ENCODE assay signal across 24 cellular contexts in genomic region chr7:158312789-158313188, GRCh38.
DNase-seq lines count a peak whose midpoint lies in the region; ATAC-seq, FAIRE-seq and TF ChIP-seq lines count a peak whose summit lies in the region.
"Had no signal": no experiment of that assay in that cellular context is flagged by ENCODE, and none has a peak within 500 bp of the region (broad histone marks: within the 10 kb centered on the region; RNA-seq: fewer than 3 reads in every experiment).

No MANE protein-coding gene starts in this region.

- H3K36me3 ChIP-seq in HepG2 (replicated peaks in 1 of 2; ENCODE audit: control insufficient read depth in 1 of 2, insufficient read depth in 2 of 2, low read length in 2 of 2) (peaks cover 0 to 1% of the 10 kb centered on the region in 2 experiments; a peak in 1 of 5 replicates), right lobe of liver (no peaks in the 10 kb centered on the region), endodermal cell (ENCODE audit: control insufficient read depth, insufficient read depth, low read length) (no peaks in the 10 kb centered on the region), neural cell (ENCODE audit: insufficient read depth, low read length) (no peaks in the 10 kb centered on the region), pancreas (no peaks in the 10 kb centered on the region)
- H3K36me3 ChIP-seq: SJSA1 had no signal

- H3K9me3 ChIP-seq in HepG2 (ENCODE audit: low read length) (peaks cover 6% of the 10 kb centered on the region), right lobe of liver (no peaks in the 10 kb centered on the region), endodermal cell (ENCODE audit: control insufficient read depth, low read length) (peaks cover 81% of the 10 kb centered on the region), neural cell (ENCODE audit: low read length) (peaks cover 9% of the 10 kb centered on the region), pancreas (peaks cover 0 to 5% (median 0%) of the 10 kb centered on the region in 4 donors)

- POLR2A ChIA-PET in HepG2 (lab: Yijun Ruan, JAX): no interaction called here

- H3K36me3 Mint-ChIP-seq in endodermal cell (ENCODE audit: low read depth): peaks cover 11% of the 10 kb centered on the region

- H3K4me1 ChIP-seq in HepG2 (ENCODE audit: insufficient read depth, low read length): no peaks in the 10 kb centered on the region
- H3K4me1 ChIP-seq in right lobe of liver: no peaks in the 10 kb centered on the region
- no peaks in the 10 kb centered on the region for H3K4me1 ChIP-seq in endodermal cell (ENCODE audit: control insufficient read depth, insufficient read depth, low read length)
- H3K4me1 ChIP-seq in pancreas: no peaks in the 10 kb centered on the region
- H3K4me1 ChIP-seq: SJSA1 had no signal

- H2AFZ ChIP-seq in HepG2 (ENCODE audit: low read length) (no peak overlapping the region), neural cell (ENCODE audit: low read depth, low read length) (no peak overlapping the region)
- H2AFZ ChIP-seq: PC-9 had no signal

- peaks cover 3% of the 10 kb centered on the region for H3F3A ChIP-seq in neural cell (ENCODE audit: insufficient read depth, low read length, poor library complexity, severe bottlenecking)

- no peak for ATAC-seq in HepG2
- no peak for ATAC-seq in right lobe of liver
- no peak for ATAC-seq in pancreas
- no peak for ATAC-seq in GM21529 (IDR thresholded peaks at IDR 0.05; ENCODE audit: unreplicated experiment)
- ATAC-seq: HCT116, Right ventricle myocardium inferior had no signal

- peaks cover 61% of the 10 kb centered on the region for H3K9me3 Mint-ChIP-seq in endodermal cell

- no peaks in the 10 kb centered on the region for H3K27me3 ChIP-seq in HepG2 (ENCODE audit: control insufficient read depth in 1 of 2, insufficient read depth in 2 of 2, low read length in 2 of 2)
- H3K27me3 ChIP-seq in right lobe of liver: no peaks in the 10 kb centered on the region
- H3K27me3 ChIP-seq in endodermal cell (ENCODE audit: control insufficient read depth, insufficient read depth, low read length, poor library complexity, severe bottlenecking): no peaks in the 10 kb centered on the region
- no peaks in the 10 kb centered on the region for H3K27me3 ChIP-seq in neural cell (ENCODE audit: insufficient read depth, low read depth, low read length)
- H3K27me3 ChIP-seq in pancreas: no peaks in the 10 kb centered on the region
- H3K27me3 ChIP-seq: BLaER1 treated with 17β-estradiol and CSF1 and Interleukin-3, amounts not matched to agents 10 nM and 100 nM; SJSA1 had no signal

- no TSS peak for BruUV-seq in HepG2 (replicated peaks; lab: Mats Ljungman, UMichigan)

- in situ Hi-C loops in HepG2 (cut with HindIII; ENCODE audit: extremely low pct_ligation_motif_present, low pct_unique_long_range_greater_than_20kb): no loop called here

- no peak for TF ChIP-seq RAD21 in HepG2 (CRISPR knock-in tag; IDR thresholded peaks at IDR 0.05)
- TF ChIP-seq RAD21 in neural cell (conservative IDR thresholded peaks at IDR 0.05): no peak

- peaks cover 4% of the 10 kb centered on the region; the same call in 1 of the 2 replicates for H4K20me1 ChIP-seq in HepG2 (ENCODE audit: insufficient read depth, low read length)
- no peaks in the 10 kb centered on the region for H4K20me1 ChIP-seq in neural cell (ENCODE audit: insufficient read depth)
- H4K20me1 ChIP-seq: BLaER1 treated with 17β-estradiol and CSF1 and Interleukin-3, amounts not matched to agents 10 nM and 100 nM had no signal

- no peak overlapping the region for H3K9ac ChIP-seq in HepG2 (ENCODE audit: insufficient read depth, low read depth, low read length)
- H3K9ac ChIP-seq in endodermal cell (ENCODE audit: extremely low read depth, low read length, poor library complexity, severe bottlenecking): no peak overlapping the region
- peak overlapping the region; percentile 5 for H3K9ac ChIP-seq in neural cell (ENCODE audit: low read length)
- H3K9ac ChIP-seq: BLaER1 treated with 17β-estradiol and CSF1 and Interleukin-3, amounts not matched to agents 10 nM and 100 nM had no signal

- intact Hi-C loops in HepG2 (cut with micrococcal nuclease; ENCODE audit: unreplicated experiment) (no loop called here), right lobe of liver (cut with DNase I) (no loop called here), pancreas (cut with DNase I) (no loop called here)

- H3K27ac Mint-ChIP-seq in endodermal cell: no peak overlapping the region
- H3K27ac Mint-ChIP-seq: CD4-positive, alpha-beta T cell had no signal

- H3K4me2 ChIP-seq in HepG2 (ENCODE audit: low read depth, low read length) (no peak overlapping the region), neural cell (ENCODE audit: low read length) (no peak overlapping the region)
- H3K4me2 ChIP-seq: BLaER1 treated with 17β-estradiol and CSF1 and Interleukin-3, amounts not matched to agents 10 nM and 100 nM; PC-9 had no signal

- FAIRE-seq in HepG2 (lab: Jason Lieb, UNC) (no peak), pancreas (lab: Jason Lieb, UNC) (no peak)
- FAIRE-seq: A204.1, D721Med had no signal

- DNase-seq in HepG2 (ENCODE audit: low spot score): no peak
- DNase-seq in right lobe of liver: no peak
- no peak for DNase-seq in endodermal cell
- DNase-seq in pancreas: no peak
- no peak for DNase-seq in EL
- DNase-seq in NCI-H128 (lab: John Stamatoyannopoulos, UW; ENCODE audit: unreplicated experiment): no peak
- DNase-seq: CD4-positive, alpha-beta T cell; GOT3; Kasumi-1; NCI-H1092 treated with DMSO at 0.1 percent for 48 hours; NCI-H1436 treated with DMSO at 0.1 percent for 48 hours; NCI-H2029; NCI-H2227 treated with DMSO at 0.1 percent for 48 hours; NCI-H526 treated with DMSO at 0.1 percent for 48 hours; PC-9 had no signal

- H3K4me1 Mint-ChIP-seq in endodermal cell: peaks cover 4% of the 10 kb centered on the region

- H3K27ac ChIP-seq in HepG2 (ENCODE audit: extremely low read length, insufficient read depth, low read length): no peak overlapping the region
- H3K27ac ChIP-seq in right lobe of liver: no peak overlapping the region
- H3K27ac ChIP-seq in endodermal cell (ENCODE audit: low read depth, low read length): no peak overlapping the region
- H3K27ac ChIP-seq in neural cell (ENCODE audit: low read length): peak overlapping the region; percentile 95
- H3K27ac ChIP-seq in pancreas: no peak overlapping the region
- H3K27ac ChIP-seq: BLaER1 treated with 17β-estradiol and CSF1 and Interleukin-3, amounts not matched to agents 10 nM and 100 nM; HL-60; PC-9; SJSA1 had no signal

- H3K9me2 ChIP-seq in neural cell (ENCODE audit: insufficient read depth, low read length): no peaks in the 10 kb centered on the region

- H3K4me3 ChIP-seq in HepG2 (replicated peaks in 1 of 3; ENCODE audit: insufficient read depth in 1 of 3, low read depth in 2 of 3, low read length in 3 of 3) (no peak overlapping the region), right lobe of liver (no peak overlapping the region), endodermal cell (ENCODE audit: low read length) (peak overlapping the region; percentile 73), neural cell (ENCODE audit: low read length) (peak overlapping the region; percentile 48), pancreas (no peak overlapping the region)
- H3K4me3 ChIP-seq: BLaER1 treated with 17β-estradiol and CSF1 and Interleukin-3, amounts not matched to agents 10 nM and 100 nM; PC-9; SJSA1 had no signal

- H3K79me2 ChIP-seq in HepG2 (ENCODE audit: insufficient read depth, low read length) (no peaks in the 10 kb centered on the region), neural cell (replicated peaks; ENCODE audit: insufficient read depth, low read length) (no peaks in the 10 kb centered on the region)

- TF ChIP-seq POLR2A in HepG2 (IDR thresholded peaks at IDR 0.05; ENCODE audit: insufficient read depth in 1 of 2, low read depth in 2 of 2, low read length in 2 of 2): no peak
- no peak for TF ChIP-seq POLR2A in right lobe of liver (IDR thresholded peaks at IDR 0.05)

- no peak for TF ChIP-seq EP300 in HepG2 (IDR thresholded peaks at IDR 0.05; ENCODE audit: low read depth in 2 of 2, low read length in 2 of 2)
- no peak for TF ChIP-seq EP300 in HepG2 (CRISPR knock-in tag; IDR thresholded peaks at IDR 0.05; ENCODE audit: borderline replicate concordance)
- TF ChIP-seq EP300 in neural cell (conservative IDR thresholded peaks at IDR 0.05; ENCODE audit: poor library complexity, severe bottlenecking): no peak

- H3K27me3 Mint-ChIP-seq in endodermal cell (ENCODE audit: insufficient read depth): peaks cover 16% of the 10 kb centered on the region

- CTCF ChIA-PET in HepG2 (lab: Yijun Ruan, JAX; ENCODE audit: low intra/inter-chr PET ratio, low total read pairs): no interaction called here

- H3K4me3 Mint-ChIP-seq in endodermal cell: no peak overlapping the region
- H3K4me3 Mint-ChIP-seq: CD4-positive, alpha-beta T cell had no signal

- 85% methylated on average over 7 of the region's 10 CpGs for WGBS in HepG2 (ENCODE audit: low lambda C conversion rate)
- 89% methylated on average over 4 of the region's 10 CpGs for WGBS in right lobe of liver (ENCODE audit: insufficient coverage, low coverage, low lambda C conversion rate, missing lambda C conversion rate)
- 83 to 87% methylated on average over 6 to 10 of the region's 10 CpGs for WGBS in endodermal cell (ENCODE audit: insufficient coverage in 1 of 2, insufficient read length in 1 of 2), 2 experiments
- 97 to 98% methylated on average over 10 of the region's 10 CpGs for WGBS in pancreas, 2 donors

- TF ChIP-seq CTCF in HepG2 (CRISPR knock-in tag; IDR thresholded peaks at IDR 0.05): no peak
- no peak for TF ChIP-seq CTCF in right lobe of liver (IDR thresholded peaks at IDR 0.05)
- no peak for TF ChIP-seq CTCF in endodermal cell (conservative IDR thresholded peaks at IDR 0.05)
- no peak for TF ChIP-seq CTCF in neural cell (IDR thresholded peaks at IDR 0.05; ENCODE audit: poor library complexity, severe bottlenecking)
- no peak for TF ChIP-seq CTCF in pancreas (IDR thresholded peaks at IDR 0.05)

TF ChIP-seq in HepG2, 621 proteins besides CTCF, POLR2A, EP300 and RAD21 (continues in another document):
- no peak for TF ChIP-seq KAT7 (CRISPR knock-in tag; IDR thresholded peaks at IDR 0.05; ENCODE audit: borderline replicate concordance)

TF ChIP-seq in neural cell, 6 proteins besides CTCF, POLR2A, EP300 and RAD21 (continues in another document):
- TF ChIP-seq TAF1 (IDR thresholded peaks at IDR 0.05; ENCODE audit: low read depth) (no peak), MXI1 (conservative IDR thresholded peaks at IDR 0.05; ENCODE audit: poor library complexity, severe bottlenecking) (no peak), POLR2AphosphoS5 (IDR thresholded peaks at IDR 0.05) (no peak), EZH2 (IDR thresholded peaks at IDR 0.05; ENCODE audit: borderline replicate concordance, insufficient read depth, low read length, poor library complexity, severe bottlenecking) (no peak), SMC3 (conservative IDR thresholded peaks at IDR 0.05; ENCODE audit: poor library complexity) (no peak)

Comparison
In these comparisons a context has a peak if more than half of its experiments do, and no peak if none do; other contexts are left out.
1. H3K4me3 ChIP-seq: peak in endodermal cell (single experiment) and neural cell (single experiment); none in HepG2 (0 of 3), right lobe of liver (0 of 3) and pancreas (0 of 4).